ENCODE assay signal across 29 cellular contexts in the genomic region with DNA sequence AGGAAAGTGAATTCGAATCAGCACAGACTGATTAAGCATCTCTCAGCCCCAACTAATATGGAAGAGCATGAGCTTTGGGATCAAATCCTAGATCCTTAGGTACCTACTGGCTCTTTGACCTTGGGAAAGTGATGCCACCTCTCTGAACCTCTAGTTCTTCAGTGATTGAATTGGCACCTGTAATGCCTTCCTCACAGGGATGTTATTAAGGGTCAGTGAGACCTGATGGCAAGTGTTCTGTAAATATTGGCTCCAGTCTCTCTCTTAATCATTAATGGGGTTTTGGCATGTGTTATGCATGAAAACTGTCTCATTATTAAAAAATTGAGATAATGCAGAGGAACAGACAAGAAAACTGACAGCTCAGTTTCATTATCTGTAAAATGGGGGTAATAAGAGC.
"Had no signal": no experiment of that assay in that cellular context is flagged by ENCODE, and none has a peak within 500 bp of the region (broad histone marks: within the 10 kb centered on the region; RNA-seq: fewer than 3 reads in every experiment).

No MANE protein-coding gene starts in this region.

- H3K4me3 Mint-ChIP-seq: dendritic cell treated with granulocyte-macrophage colony-stimulating factor and Interleukin-4, amounts not matched to agents 40 ng/mL and 50 ng/mL, for 4 days; effector memory CD8-positive, alpha-beta T cell; endodermal cell had no signal

- H3K9me3 ChIP-seq: colonic mucosa, esophagus muscularis mucosa, esophagus squamous epithelium, gastrocnemius medialis, gastroesophageal sphincter, heart left ventricle, heart right ventricle had no signal

- H3K36me3 ChIP-seq: colonic mucosa, esophagus muscularis mucosa, esophagus squamous epithelium, gastrocnemius medialis, gastroesophageal sphincter had no signal

- H3K27ac Mint-ChIP-seq: dendritic cell treated with granulocyte-macrophage colony-stimulating factor and Interleukin-4, amounts not matched to agents 40 ng/mL and 50 ng/mL, for 4 days; endodermal cell had no signal

- FAIRE-seq: colon, endometrium, endothelial cell of umbilical vein, frontal cortex had no signal

- H3K9me3 Mint-ChIP-seq: dendritic cell treated with granulocyte-macrophage colony-stimulating factor and Interleukin-4, amounts not matched to agents 40 ng/mL and 50 ng/mL, for 4 days; effector memory CD8-positive, alpha-beta T cell; endodermal cell had no signal

- H3K27ac ChIP-seq: colonic mucosa, coronary artery, dorsolateral prefrontal cortex, epithelial cell of prostate, esophagus muscularis mucosa, esophagus squamous epithelium, foreskin keratinocyte, gastrocnemius medialis, gastroesophageal sphincter, heart left ventricle, heart right ventricle had no signal

- H3K27me3 Mint-ChIP-seq: dendritic cell treated with granulocyte-macrophage colony-stimulating factor and Interleukin-4, amounts not matched to agents 40 ng/mL and 50 ng/mL, for 4 days; effector memory CD8-positive, alpha-beta T cell had no signal

- H3K27me3 ChIP-seq: colonic mucosa, dorsolateral prefrontal cortex, esophagus squamous epithelium, foreskin keratinocyte, gastrocnemius medialis, gastroesophageal sphincter, heart left ventricle had no signal

- H3K4me1 ChIP-seq: colonic mucosa, esophagus muscularis mucosa, esophagus squamous epithelium, foreskin keratinocyte, gastrocnemius medialis, gastroesophageal sphincter, heart left ventricle, heart right ventricle had no signal

- DNase-seq: colonic mucosa; cortex of kidney; dermis blood vessel endothelial cell; dorsolateral prefrontal cortex; effector CD4-positive, alpha-beta T cell; effector CD8-positive, alpha-beta T cell; effector memory CD4-positive, alpha-beta T cell; effector memory CD8-positive, alpha-beta T cell; endodermal cell; erythroblast; esophagus squamous epithelium; foreskin fibroblast; foreskin keratinocyte; foreskin melanocyte; gastrocnemius medialis; glutamatergic neuron; head of caudate nucleus; heart left ventricle; heart right ventricle had no signal

- ATAC-seq: effector memory CD8-positive, alpha-beta T cell; esophagus mucosa; foreskin keratinocyte; gastrocnemius medialis; gastroesophageal sphincter; heart left ventricle; heart right ventricle had no signal

- H3K4me3 ChIP-seq: colonic mucosa, coronary artery, dorsolateral prefrontal cortex, esophagus muscularis mucosa, esophagus squamous epithelium, gastrocnemius medialis, gastroesophageal sphincter, heart left ventricle, heart right ventricle had no signal
